17 cellular contexts compared by ENCODE assay signal in the genomic region with DNA sequence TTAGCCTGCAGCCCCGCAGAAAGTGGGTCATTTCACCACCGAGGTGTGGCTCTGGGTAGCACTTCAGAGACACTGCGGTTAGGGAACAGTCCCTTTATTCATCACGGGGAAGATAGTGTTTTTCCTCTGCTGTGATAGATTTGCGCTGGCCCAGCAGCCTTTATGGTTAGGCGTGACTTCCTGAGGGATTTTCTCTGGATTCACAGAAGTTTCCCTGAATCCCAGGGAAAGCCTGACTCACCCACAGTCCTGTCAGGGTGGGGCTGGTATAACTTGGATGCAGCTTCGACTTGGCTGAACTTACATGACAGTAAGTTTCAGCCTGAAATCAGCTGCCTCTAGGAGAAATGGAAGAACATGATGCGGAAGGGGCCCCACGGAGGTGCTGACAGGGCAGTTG.
DNase-seq lines count a peak whose midpoint lies in the region; ATAC-seq and TF ChIP-seq lines count a peak whose summit lies in the region.
"Had no signal": no experiment of that assay in that cellular context is flagged by ENCODE, and none has a peak within 500 bp of the region (broad histone marks: within the 10 kb centered on the region; RNA-seq: fewer than 3 reads in every experiment).

No MANE protein-coding gene starts in this region.

- H3K27ac ChIP-seq in ACC112 (ENCODE audit: low read depth, low read length) (no peak overlapping the region), foreskin keratinocyte (no peak overlapping the region)
- H3K27ac ChIP-seq: epithelial cell of prostate, thyroid gland had no signal

- intact Hi-C loops in mucosa of descending colon (cut with DNase I, micrococcal nuclease): no loop called here

- H3K4me3 ChIP-seq in ACC112 (ENCODE audit: low read depth, low read length): no peak overlapping the region
- H3K4me3 ChIP-seq in mucosa of descending colon: no peak overlapping the region
- H3K4me3 ChIP-seq: thyroid gland had no signal

- H3K36me3 ChIP-seq in ACC112 (ENCODE audit: insufficient read depth, low read length) (no peaks in the 10 kb centered on the region), mucosa of descending colon (ENCODE audit: low read depth) (no peaks in the 10 kb centered on the region)
- H3K36me3 ChIP-seq: thyroid gland had no signal

- H3K27me3 ChIP-seq in ACC112 (ENCODE audit: insufficient read depth, low read length): no peaks in the 10 kb centered on the region
- no peaks in the 10 kb centered on the region for H3K27me3 ChIP-seq in foreskin keratinocyte
- H3K27me3 ChIP-seq: thyroid gland had no signal

- H3K79me2 ChIP-seq in ACC112 (ENCODE audit: control insufficient read depth, insufficient read depth, low read length, unreplicated experiment): no peaks in the 10 kb centered on the region

- no peaks in the 10 kb centered on the region for H3K36me3 Mint-ChIP-seq in activated T-cell treated with anti-CD3 and anti-CD28 coated beads, Interleukin-2, amount 50 U/mL, for 24 hours (ENCODE audit: low read depth)
- H3K36me3 Mint-ChIP-seq: naive B cell had no signal

- H3K27ac Mint-ChIP-seq in activated T-cell treated with anti-CD3 and anti-CD28 coated beads, Interleukin-2, amount 50 U/mL, for 24 hours: no peak overlapping the region
- H3K27ac Mint-ChIP-seq: naive B cell had no signal

- peak; percentile 52 for ATAC-seq in foreskin keratinocyte
- ATAC-seq in mucosa of descending colon: peak; percentile 50
- no peak for ATAC-seq in HG03442 (IDR thresholded peaks at IDR 0.05; ENCODE audit: unreplicated experiment)

- no peaks in the 10 kb centered on the region for H3K4me1 Mint-ChIP-seq in activated T-cell treated with anti-CD3 and anti-CD28 coated beads, Interleukin-2, amount 50 U/mL, for 24 hours (ENCODE audit: low read depth)
- H3K4me1 Mint-ChIP-seq: naive B cell had no signal

- H3K4me3 Mint-ChIP-seq in activated T-cell treated with anti-CD3 and anti-CD28 coated beads, Interleukin-2, amount 50 U/mL, for 24 hours: no peak overlapping the region
- H3K4me3 Mint-ChIP-seq: naive B cell had no signal

- no peaks in the 10 kb centered on the region for H3K9me3 Mint-ChIP-seq in activated T-cell treated with anti-CD3 and anti-CD28 coated beads, Interleukin-2, amount 50 U/mL, for 24 hours
- H3K9me3 Mint-ChIP-seq: naive B cell had no signal

- H3K27me3 Mint-ChIP-seq in activated T-cell treated with anti-CD3 and anti-CD28 coated beads, Interleukin-2, amount 50 U/mL, for 24 hours: no peaks in the 10 kb centered on the region
- H3K27me3 Mint-ChIP-seq: naive B cell had no signal

- in situ Hi-C loops in GM13976 (cut with MboI; ENCODE audit: low sequenced_read_pairs, unreplicated experiment): no loop called here

- DNase-seq in RPMI7951 (ENCODE audit: low read depth) (peak; percentile 11), foreskin keratinocyte (no peak), mucosa of descending colon (peak in 1 of 3 donors; percentile 13), GM13976 (ENCODE audit: low spot score) (no peak)
- no peak for DNase-seq in activated T-cell treated with anti-CD3 and anti-CD28 coated beads, Interleukin-2, amount 50 U/mL, for 24 hours
- DNase-seq in stimulated activated CD4-positive, alpha-beta T cell treated with anti-CD3 and anti-CD28 coated beads, Interleukin-2, amount 100 ng/mL, for 48 hours: no peak
- DNase-seq: activated CD4-positive, alpha-beta T cell treated with anti-CD3 and anti-CD28 coated beads, Interleukin-2, amount 50 U/mL, for 4 hours; activated effector memory CD4-positive, alpha-beta T cell treated with anti-CD3 and anti-CD28 coated beads, Interleukin-2, amount 50 U/mL, for 16 hours; caudate nucleus; DMS 273 treated with DMSO at 0.1 percent for 48 hours; naive B cell; NCI-H2107; T-helper 2 cell; thyroid gland had no signal

- peaks cover 3% of the 10 kb centered on the region for H3K9me3 ChIP-seq in mucosa of descending colon
- H3K9me3 ChIP-seq: thyroid gland had no signal

- no peak for TF ChIP-seq CTCF in foreskin keratinocyte (conservative IDR thresholded peaks at IDR 0.05)
- TF ChIP-seq CTCF in mucosa of descending colon (IDR thresholded peaks at IDR 0.05): no peak
- no peak for TF ChIP-seq CTCF in GM13976 (IDR thresholded peaks at IDR 0.05; ENCODE audit: borderline replicate concordance, control extremely low read depth, extremely low read depth, insufficient read depth, missing control alignments)

- H2AFZ ChIP-seq in ACC112 (ENCODE audit: low read length, unreplicated experiment): peak overlapping the region; percentile 73

- no peaks in the 10 kb centered on the region for H3K4me1 ChIP-seq in ACC112 (ENCODE audit: control insufficient read depth, insufficient read depth, low read length, unreplicated experiment)
- H3K4me1 ChIP-seq in foreskin keratinocyte: no peaks in the 10 kb centered on the region
- H3K4me1 ChIP-seq in mucosa of descending colon (ENCODE audit: low read depth): no peaks in the 10 kb centered on the region
- H3K4me1 ChIP-seq: thyroid gland had no signal
